ENCODE assay signal across 1 cellular context in the genomic region with DNA sequence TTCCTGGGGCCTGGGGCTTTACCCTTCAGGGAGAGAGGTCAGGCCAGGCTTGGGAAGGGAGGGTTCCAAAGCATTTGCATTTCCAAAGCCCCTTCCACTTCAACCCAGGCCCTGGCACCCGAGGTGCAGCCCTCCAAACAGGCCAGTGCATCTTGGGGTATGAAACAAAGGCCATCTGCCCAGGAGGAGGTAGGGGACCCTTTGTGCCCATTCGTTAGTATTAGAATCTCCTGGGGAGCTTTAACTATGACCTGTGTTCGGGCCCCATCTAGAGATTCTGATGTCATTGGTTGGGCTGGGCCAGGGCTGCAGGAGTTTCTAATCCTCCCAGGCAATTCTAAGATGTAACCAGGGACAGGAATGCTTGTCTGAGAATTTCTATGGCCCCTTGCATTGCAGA.
TF ChIP-seq lines count a peak whose summit lies in the region.

No MANE protein-coding gene starts in this region.

TF ChIP-seq in GM23338, 12 proteins besides CTCF, POLR2A, EP300 and RAD21 (continued from another document):
- TF ChIP-seq ZNF462 (CRISPR knock-in tag; IDR thresholded peaks at IDR 0.05) (no peak), CREB1 (CRISPR knock-in tag; IDR thresholded peaks at IDR 0.05; ENCODE audit: low read depth) (no peak)
